Comparison of ENCODE assay signal across 1 cellular context in the genomic region with DNA sequence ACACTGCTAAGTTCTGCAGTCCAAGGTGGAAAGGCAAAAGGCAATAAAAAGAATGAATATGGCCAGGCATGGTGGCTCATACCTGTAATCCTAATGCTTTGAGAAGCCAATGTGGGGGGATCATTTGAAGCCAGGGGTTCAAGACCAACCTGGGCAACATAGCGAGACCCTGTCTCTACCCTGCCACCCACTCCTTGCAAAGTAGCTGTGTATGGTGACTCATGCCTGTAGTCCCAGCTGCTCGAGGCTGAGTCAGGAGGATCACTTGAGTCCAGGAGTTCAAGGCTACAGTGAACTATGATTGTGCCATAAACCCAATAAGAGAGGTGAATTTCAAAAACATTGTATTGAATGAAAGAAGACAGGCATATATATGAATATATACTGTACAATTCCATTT.
TF ChIP-seq lines count a peak whose summit lies in the region.

No MANE protein-coding gene starts in this region.

TF ChIP-seq in K562, 482 proteins besides CTCF, POLR2A, EP300 and RAD21 (continues in another document):
- TF ChIP-seq EZH2 (IDR thresholded peaks at IDR 0.05; ENCODE audit: borderline replicate concordance, low read depth, low read length) (no peak), THRAP3 (IDR thresholded peaks at IDR 0.05; ENCODE audit: borderline replicate concordance) (no peak), TGIF2 (CRISPR knock-in tag; IDR thresholded peaks at IDR 0.05) (no peak), CBX3 (IDR thresholded peaks at IDR 0.05; ENCODE audit: borderline replicate concordance in 1 of 2, low read length in 2 of 2) (peak in 1 of 2 experiments; percentile 45; a peak in 1 of 3 replicates), ZNF583 (CRISPR knock-in tag; IDR thresholded peaks at IDR 0.05) (no peak), JUND (IDR thresholded peaks at IDR 0.05; ENCODE audit: borderline replicate concordance, low read depth, low read length) (peak; percentile 85), JUND (tag; IDR thresholded peaks at IDR 0.05; ENCODE audit: borderline replicate concordance, low read depth, low read length) (peak; percentile 77; the same call in 1 of the 3 replicates), POLR2B (IDR thresholded peaks at IDR 0.05; ENCODE audit: low read depth, partially characterized antibody) (no peak), RBM17 (IDR thresholded peaks at IDR 0.05; ENCODE audit: borderline replicate concordance, low read depth, low read length) (no peak), MAFG (tag; conservative IDR thresholded peaks at IDR 0.05) (no peak), ZNF584 (CRISPR knock-in tag; IDR thresholded peaks at IDR 0.05; ENCODE audit: low read depth) (no peak), TCFL5 (CRISPR knock-in tag; conservative IDR thresholded peaks at IDR 0.05) (no peak), SMAD2 (IDR thresholded peaks at IDR 0.05; ENCODE audit: low read depth, low read length) (no peak), FOSL1 (tag; conservative IDR thresholded peaks at IDR 0.05) (peak; percentile 84), BCOR (IDR thresholded peaks at IDR 0.05) (0 out of 2 replicates have a peak, but pooled peaks have one; percentile 40), ZNF217 (CRISPR knock-in tag; IDR thresholded peaks at IDR 0.05) (no peak), SMAD4 (CRISPR knock-in tag; conservative IDR thresholded peaks at IDR 0.05) (no peak), NCOA1 (IDR thresholded peaks at IDR 0.05; ENCODE audit: low read depth) (no peak), JUN (IDR thresholded peaks at IDR 0.05; ENCODE audit: borderline replicate concordance, low read depth, low read length) (0 out of 2 replicates have a peak, but pooled peaks have one; percentile 47), JUN (CRISPR knock-in tag; IDR thresholded peaks at IDR 0.05; ENCODE audit: borderline replicate concordance) (no peak), SMARCA4 (IDR thresholded peaks at IDR 0.05) (peak; percentile 52), RAD51 (IDR thresholded peaks at IDR 0.05; ENCODE audit: borderline replicate concordance, low read depth) (no peak), HEY1 (CRISPR knock-in tag; IDR thresholded peaks at IDR 0.05; ENCODE audit: borderline replicate concordance) (no peak), ZNF780A (CRISPR knock-in tag; IDR thresholded peaks at IDR 0.05) (no peak)
- TF ChIP-seq, protein P1, sequence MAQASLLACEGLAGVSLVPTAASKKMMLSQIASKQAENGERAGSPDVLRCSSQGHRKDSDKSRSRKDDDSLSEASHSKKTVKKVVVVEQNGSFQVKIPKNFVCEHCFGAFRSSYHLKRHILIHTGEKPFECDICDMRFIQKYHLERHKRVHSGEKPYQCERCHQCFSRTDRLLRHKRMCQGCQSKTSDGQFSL (CRISPR knock-in tag; IDR thresholded peaks at IDR 0.05), result no peak
- TF ChIP-seq, protein P1 (tag; IDR thresholded peaks at IDR 0.05), result no peak
- TF ChIP-seq, protein P2, sequence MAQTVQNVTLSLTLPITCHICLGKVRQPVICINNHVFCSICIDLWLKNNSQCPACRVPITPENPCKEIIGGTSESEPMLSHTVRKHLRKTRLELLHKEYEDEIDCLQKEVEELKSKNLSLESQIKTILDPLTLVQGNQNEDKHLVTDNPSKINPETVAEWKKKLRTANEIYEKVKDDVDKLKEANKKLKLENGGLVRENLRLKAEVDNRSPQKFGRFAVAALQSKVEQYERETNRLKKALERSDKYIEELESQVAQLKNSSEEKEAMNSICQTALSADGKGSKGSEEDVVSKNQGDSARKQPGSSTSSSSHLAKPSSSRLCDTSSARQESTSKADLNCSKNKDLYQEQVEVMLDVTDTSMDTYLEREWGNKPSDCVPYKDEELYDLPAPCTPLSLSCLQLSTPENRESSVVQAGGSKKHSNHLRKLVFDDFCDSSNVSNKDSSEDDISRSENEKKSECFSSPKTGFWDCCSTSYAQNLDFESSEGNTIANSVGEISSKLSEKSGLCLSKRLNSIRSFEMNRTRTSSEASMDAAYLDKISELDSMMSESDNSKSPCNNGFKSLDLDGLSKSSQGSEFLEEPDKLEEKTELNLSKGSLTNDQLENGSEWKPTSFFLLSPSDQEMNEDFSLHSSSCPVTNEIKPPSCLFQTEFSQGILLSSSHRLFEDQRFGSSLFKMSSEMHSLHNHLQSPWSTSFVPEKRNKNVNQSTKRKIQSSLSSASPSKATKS (CRISPR knock-in tag; IDR thresholded peaks at IDR 0.05), result no peak
- TF ChIP-seq, protein P3, sequence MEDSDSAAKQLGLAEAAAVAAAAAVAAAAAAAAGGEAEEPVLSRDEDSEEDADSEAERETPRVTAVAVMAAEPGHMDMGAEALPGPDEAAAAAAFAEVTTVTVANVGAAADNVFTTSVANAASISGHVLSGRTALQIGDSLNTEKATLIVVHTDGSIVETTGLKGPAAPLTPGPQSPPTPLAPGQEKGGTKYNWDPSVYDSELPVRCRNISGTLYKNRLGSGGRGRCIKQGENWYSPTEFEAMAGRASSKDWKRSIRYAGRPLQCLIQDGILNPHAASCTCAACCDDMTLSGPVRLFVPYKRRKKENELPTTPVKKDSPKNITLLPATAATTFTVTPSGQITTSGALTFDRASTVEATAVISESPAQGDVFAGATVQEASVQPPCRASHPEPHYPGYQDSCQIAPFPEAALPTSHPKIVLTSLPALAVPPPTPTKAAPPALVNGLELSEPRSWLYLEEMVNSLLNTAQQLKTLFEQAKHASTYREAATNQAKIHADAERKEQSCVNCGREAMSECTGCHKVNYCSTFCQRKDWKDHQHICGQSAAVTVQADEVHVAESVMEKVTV (CRISPR knock-in tag; IDR thresholded peaks at IDR 0.05), result no peak
- TF ChIP-seq, protein P4, sequence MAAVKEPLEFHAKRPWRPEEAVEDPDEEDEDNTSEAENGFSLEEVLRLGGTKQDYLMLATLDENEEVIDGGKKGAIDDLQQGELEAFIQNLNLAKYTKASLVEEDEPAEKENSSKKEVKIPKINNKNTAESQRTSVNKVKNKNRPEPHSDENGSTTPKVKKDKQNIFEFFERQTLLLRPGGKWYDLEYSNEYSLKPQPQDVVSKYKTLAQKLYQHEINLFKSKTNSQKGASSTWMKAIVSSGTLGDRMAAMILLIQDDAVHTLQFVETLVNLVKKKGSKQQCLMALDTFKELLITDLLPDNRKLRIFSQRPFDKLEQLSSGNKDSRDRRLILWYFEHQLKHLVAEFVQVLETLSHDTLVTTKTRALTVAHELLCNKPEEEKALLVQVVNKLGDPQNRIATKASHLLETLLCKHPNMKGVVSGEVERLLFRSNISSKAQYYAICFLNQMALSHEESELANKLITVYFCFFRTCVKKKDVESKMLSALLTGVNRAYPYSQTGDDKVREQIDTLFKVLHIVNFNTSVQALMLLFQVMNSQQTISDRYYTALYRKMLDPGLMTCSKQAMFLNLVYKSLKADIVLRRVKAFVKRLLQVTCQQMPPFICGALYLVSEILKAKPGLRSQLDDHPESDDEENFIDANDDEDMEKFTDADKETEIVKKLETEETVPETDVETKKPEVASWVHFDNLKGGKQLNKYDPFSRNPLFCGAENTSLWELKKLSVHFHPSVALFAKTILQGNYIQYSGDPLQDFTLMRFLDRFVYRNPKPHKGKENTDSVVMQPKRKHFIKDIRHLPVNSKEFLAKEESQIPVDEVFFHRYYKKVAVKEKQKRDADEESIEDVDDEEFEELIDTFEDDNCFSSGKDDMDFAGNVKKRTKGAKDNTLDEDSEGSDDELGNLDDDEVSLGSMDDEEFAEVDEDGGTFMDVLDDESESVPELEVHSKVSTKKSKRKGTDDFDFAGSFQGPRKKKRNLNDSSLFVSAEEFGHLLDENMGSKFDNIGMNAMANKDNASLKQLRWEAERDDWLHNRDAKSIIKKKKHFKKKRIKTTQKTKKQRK (IDR thresholded peaks at IDR 0.05; ENCODE audit: borderline replicate concordance, low read depth, low read length), result no peak
- TF ChIP-seq, protein P5, sequence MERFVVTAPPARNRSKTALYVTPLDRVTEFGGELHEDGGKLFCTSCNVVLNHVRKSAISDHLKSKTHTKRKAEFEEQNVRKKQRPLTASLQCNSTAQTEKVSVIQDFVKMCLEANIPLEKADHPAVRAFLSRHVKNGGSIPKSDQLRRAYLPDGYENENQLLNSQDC (CRISPR knock-in tag; IDR thresholded peaks at IDR 0.05), result no peak
- TF ChIP-seq, protein P6, sequence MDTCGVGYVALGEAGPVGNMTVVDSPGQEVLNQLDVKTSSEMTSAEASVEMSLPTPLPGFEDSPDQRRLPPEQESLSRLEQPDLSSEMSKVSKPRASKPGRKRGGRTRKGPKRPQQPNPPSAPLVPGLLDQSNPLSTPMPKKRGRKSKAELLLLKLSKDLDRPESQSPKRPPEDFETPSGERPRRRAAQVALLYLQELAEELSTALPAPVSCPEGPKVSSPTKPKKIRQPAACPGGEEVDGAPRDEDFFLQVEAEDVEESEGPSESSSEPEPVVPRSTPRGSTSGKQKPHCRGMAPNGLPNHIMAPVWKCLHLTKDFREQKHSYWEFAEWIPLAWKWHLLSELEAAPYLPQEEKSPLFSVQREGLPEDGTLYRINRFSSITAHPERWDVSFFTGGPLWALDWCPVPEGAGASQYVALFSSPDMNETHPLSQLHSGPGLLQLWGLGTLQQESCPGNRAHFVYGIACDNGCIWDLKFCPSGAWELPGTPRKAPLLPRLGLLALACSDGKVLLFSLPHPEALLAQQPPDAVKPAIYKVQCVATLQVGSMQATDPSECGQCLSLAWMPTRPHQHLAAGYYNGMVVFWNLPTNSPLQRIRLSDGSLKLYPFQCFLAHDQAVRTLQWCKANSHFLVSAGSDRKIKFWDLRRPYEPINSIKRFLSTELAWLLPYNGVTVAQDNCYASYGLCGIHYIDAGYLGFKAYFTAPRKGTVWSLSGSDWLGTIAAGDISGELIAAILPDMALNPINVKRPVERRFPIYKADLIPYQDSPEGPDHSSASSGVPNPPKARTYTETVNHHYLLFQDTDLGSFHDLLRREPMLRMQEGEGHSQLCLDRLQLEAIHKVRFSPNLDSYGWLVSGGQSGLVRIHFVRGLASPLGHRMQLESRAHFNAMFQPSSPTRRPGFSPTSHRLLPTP (IDR thresholded peaks at IDR 0.05; ENCODE audit: borderline replicate concordance, extremely low read depth, insufficient read length), result no peak
- TF ChIP-seq, protein P7, sequence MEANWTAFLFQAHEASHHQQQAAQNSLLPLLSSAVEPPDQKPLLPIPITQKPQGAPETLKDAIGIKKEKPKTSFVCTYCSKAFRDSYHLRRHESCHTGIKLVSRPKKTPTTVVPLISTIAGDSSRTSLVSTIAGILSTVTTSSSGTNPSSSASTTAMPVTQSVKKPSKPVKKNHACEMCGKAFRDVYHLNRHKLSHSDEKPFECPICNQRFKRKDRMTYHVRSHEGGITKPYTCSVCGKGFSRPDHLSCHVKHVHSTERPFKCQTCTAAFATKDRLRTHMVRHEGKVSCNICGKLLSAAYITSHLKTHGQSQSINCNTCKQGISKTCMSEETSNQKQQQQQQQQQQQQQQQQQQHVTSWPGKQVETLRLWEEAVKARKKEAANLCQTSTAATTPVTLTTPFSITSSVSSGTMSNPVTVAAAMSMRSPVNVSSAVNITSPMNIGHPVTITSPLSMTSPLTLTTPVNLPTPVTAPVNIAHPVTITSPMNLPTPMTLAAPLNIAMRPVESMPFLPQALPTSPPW (CRISPR knock-in tag; IDR thresholded peaks at IDR 0.05), result no peak
- TF ChIP-seq, protein P8, sequence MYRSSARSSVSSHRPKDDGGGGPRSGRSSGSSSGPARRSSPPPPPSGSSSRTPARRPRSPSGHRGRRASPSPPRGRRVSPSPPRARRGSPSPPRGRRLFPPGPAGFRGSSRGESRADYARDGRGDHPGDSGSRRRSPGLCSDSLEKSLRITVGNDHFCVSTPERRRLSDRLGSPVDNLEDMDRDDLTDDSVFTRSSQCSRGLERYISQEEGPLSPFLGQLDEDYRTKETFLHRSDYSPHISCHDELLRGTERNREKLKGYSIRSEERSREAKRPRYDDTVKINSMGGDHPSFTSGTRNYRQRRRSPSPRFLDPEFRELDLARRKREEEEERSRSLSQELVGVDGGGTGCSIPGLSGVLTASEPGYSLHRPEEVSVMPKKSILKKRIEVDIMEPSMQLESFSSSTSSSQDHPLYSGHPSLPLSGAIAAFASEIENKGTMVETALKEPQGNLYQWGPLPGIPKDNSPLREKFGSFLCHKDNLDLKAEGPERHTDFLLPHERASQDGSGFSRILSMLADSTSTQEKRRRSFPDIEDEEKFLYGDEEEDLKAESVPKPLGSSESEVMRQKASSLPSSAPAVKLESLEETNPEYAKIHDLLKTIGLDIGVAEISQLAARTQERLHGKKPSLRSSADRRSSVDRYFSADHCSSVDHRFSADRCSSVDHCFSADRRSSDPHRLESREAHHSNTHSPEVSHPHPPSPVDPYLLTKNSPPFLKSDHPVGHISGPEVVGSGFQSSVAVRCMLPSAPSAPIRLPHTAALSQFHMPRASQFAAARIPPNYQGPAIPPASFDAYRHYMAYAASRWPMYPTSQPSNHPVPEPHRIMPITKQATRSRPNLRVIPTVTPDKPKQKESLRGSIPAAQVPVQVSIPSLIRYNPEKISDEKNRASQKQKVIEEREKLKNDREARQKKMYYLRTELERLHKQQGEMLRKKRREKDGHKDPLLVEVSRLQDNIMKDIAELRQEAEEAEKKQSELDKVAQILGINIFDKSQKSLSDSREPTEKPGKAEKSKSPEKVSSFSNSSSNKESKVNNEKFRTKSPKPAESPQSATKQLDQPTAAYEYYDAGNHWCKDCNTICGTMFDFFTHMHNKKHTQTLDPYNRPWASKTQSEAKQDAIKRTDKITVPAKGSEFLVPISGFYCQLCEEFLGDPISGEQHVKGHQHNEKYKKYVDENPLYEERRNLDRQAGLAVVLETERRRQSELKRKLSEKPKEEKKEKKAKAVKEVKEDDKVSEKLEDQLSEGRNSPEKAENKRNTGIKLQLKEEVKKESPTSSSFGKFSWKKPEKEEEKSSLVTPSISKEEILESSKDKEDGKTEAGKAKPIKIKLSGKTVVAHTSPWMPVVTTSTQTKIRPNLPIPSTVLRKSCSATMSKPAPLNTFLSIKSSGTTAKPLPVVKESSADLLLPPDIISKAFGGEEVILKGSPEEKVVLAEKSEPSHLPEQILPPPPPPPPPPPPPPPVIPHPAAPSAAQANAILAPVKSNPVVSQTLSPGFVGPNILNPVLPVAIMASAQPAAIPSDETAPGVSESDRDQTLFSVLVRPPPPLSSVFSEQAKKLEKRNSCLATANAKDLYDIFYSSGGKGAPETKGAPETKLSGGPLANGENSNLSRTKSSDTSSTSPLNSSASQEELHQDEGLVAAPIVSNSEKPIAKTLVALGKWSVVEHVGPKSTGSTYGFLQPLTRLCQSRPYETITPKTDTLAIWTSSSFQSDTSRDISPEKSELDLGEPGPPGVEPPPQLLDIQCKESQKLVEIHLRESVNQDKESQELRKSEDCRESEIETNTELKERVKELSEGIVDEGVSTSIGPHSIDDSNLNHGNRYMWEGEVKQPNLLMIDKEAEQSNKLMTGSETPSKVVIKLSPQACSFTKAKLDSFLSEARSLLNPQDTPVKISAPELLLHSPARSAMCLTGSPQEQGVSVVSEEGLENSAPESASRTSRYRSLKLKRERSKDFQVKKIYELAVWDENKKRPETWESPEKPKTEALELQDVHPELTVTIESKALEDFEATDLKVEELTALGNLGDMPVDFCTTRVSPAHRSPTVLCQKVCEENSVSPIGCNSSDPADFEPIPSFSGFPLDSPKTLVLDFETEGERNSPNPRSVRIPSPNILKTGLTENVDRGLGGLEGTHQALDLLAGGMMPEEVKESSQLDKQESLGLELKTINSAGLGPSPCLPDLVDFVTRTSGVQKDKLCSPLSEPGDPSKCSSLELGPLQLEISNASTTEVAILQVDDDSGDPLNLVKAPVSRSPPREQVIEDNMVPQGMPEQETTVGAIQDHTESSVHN (IDR thresholded peaks at IDR 0.05; ENCODE audit: borderline replicate concordance in 1 of 2, low read depth in 1 of 2), result peak in 1 of 2 experiments; percentile 45; a peak in 1 of 4 replicates
- TF ChIP-seq, protein P9, sequence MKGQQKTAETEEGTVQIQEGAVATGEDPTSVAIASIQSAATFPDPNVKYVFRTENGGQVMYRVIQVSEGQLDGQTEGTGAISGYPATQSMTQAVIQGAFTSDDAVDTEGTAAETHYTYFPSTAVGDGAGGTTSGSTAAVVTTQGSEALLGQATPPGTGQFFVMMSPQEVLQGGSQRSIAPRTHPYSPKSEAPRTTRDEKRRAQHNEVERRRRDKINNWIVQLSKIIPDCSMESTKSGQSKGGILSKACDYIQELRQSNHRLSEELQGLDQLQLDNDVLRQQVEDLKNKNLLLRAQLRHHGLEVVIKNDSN (CRISPR knock-in tag; IDR thresholded peaks at IDR 0.05), result no peak
